Comparison of ENCODE assay signal across 3 cellular contexts in genomic region chr1:188364927-188365449, GRCh38.
TF ChIP-seq lines count a peak whose summit lies in the region.

No MANE protein-coding gene starts in this region.

TF ChIP-seq in GM23338, 12 proteins besides CTCF, POLR2A, EP300 and RAD21 (continues in another document):
- TF ChIP-seq ZNF462 (CRISPR knock-in tag; IDR thresholded peaks at IDR 0.05), result peak; percentile 33; the same call in 1 of the 2 replicates
- no peak for TF ChIP-seq CREB1 (CRISPR knock-in tag; IDR thresholded peaks at IDR 0.05; ENCODE audit: low read depth)
- TF ChIP-seq EZH2phosphoT487 (IDR thresholded peaks at IDR 0.05; ENCODE audit: unreplicated experiment), result no peak
- TF ChIP-seq ETS1 (IDR thresholded peaks at IDR 0.05), result no peak

TF ChIP-seq in IMR-90, 13 proteins besides CTCF, POLR2A, EP300 and RAD21 (continued from another document):
- TF ChIP-seq ELK1 (IDR thresholded peaks at IDR 0.05; ENCODE audit: borderline replicate concordance, low read depth, low read length), result no peak
- no peak for TF ChIP-seq BHLHE40 (IDR thresholded peaks at IDR 0.05; ENCODE audit: low read depth, low read length)
- TF ChIP-seq USF2 (IDR thresholded peaks at IDR 0.05; ENCODE audit: low read depth, low read length), result no peak

TF ChIP-seq in WTC11, 78 proteins besides CTCF, POLR2A, EP300 and RAD21 (continued from another document):
- TF ChIP-seq PRDM15 (CRISPR knock-in tag; IDR thresholded peaks at IDR 0.05), result no peak
- TF ChIP-seq NFE2L1 (CRISPR knock-in tag; IDR thresholded peaks at IDR 0.05), result no peak
- no peak for TF ChIP-seq CREB1 (CRISPR knock-in tag; IDR thresholded peaks at IDR 0.05)
- TF ChIP-seq ZNF121 (CRISPR knock-in tag; IDR thresholded peaks at IDR 0.05), result no peak
- no peak for TF ChIP-seq GABPB1 (CRISPR knock-in tag; IDR thresholded peaks at IDR 0.05)
- no peak for TF ChIP-seq AR (CRISPR knock-in tag; IDR thresholded peaks at IDR 0.05)
- TF ChIP-seq, protein P1, sequence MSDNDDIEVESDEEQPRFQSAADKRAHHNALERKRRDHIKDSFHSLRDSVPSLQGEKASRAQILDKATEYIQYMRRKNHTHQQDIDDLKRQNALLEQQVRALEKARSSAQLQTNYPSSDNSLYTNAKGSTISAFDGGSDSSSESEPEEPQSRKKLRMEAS (CRISPR knock-in tag; IDR thresholded peaks at IDR 0.05), result no peak
- TF ChIP-seq PREB (CRISPR knock-in tag; IDR thresholded peaks at IDR 0.05; ENCODE audit: borderline replicate concordance), result no peak
- no peak for TF ChIP-seq ETV6 (CRISPR knock-in tag; IDR thresholded peaks at IDR 0.05)
- TF ChIP-seq CBFB (CRISPR knock-in tag; IDR thresholded peaks at IDR 0.05; ENCODE audit: low read depth), result no peak
- TF ChIP-seq, protein P2, sequence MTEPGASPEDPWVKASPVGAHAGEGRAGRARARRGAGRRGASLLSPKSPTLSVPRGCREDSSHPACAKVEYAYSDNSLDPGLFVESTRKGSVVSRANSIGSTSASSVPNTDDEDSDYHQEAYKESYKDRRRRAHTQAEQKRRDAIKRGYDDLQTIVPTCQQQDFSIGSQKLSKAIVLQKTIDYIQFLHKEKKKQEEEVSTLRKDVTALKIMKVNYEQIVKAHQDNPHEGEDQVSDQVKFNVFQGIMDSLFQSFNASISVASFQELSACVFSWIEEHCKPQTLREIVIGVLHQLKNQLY (CRISPR knock-in tag; IDR thresholded peaks at IDR 0.05), result no peak
- TF ChIP-seq SMAD3 (CRISPR knock-in tag; IDR thresholded peaks at IDR 0.05; ENCODE audit: borderline replicate concordance), result no peak
- no peak for TF ChIP-seq ZNF219 (CRISPR knock-in tag; IDR thresholded peaks at IDR 0.05; ENCODE audit: borderline replicate concordance)
- no peak for TF ChIP-seq OVOL2 (CRISPR knock-in tag; IDR thresholded peaks at IDR 0.05; ENCODE audit: borderline replicate concordance)
- no peak for TF ChIP-seq GTF2I (CRISPR knock-in tag; conservative IDR thresholded peaks at IDR 0.05)
